In genomic region chr5:73958037-73958436, GRCh38 we compare ENCODE assay signal across 20 cellular contexts.
DNase-seq lines count a peak whose midpoint lies in the region; FAIRE-seq and TF ChIP-seq lines count a peak whose summit lies in the region.
"Had no signal": no experiment of that assay in that cellular context is flagged by ENCODE, and none has a peak within 500 bp of the region (broad histone marks: within the 10 kb centered on the region; RNA-seq: fewer than 3 reads in every experiment).

No MANE protein-coding gene starts in this region.

- H3K9me3 Mint-ChIP-seq in nephron progenitor cell: peaks cover 4% of the 10 kb centered on the region
- H3K9me3 Mint-ChIP-seq: CD8-positive, alpha-beta T cell; GM23338 had no signal

- no peaks in the 10 kb centered on the region for H3K79me1 ChIP-seq in H1 (ENCODE audit: low read depth, low read length)

- no peak overlapping the region for H3K23ac ChIP-seq in H1 (ENCODE audit: insufficient read length)

- H3K9me3 ChIP-seq in mammary epithelial cell (replicated peaks; ENCODE audit: insufficient read depth, low read length) (no peaks in the 10 kb centered on the region), breast epithelium (no peaks in the 10 kb centered on the region), H1 (ENCODE audit: insufficient read depth in 2 of 2, low read depth in 1 of 2, low read length in 1 of 2) (no peaks in the 10 kb centered on the region)
- H3K9me3 ChIP-seq: BLaER1 treated with 17β-estradiol and CSF1 and Interleukin-3, amounts not matched to agents 10 nM and 100 nM had no signal

- H3K79me2 ChIP-seq in mammary epithelial cell (ENCODE audit: insufficient read depth, low read length) (no peaks in the 10 kb centered on the region), H1 (ENCODE audit: control insufficient read depth in 1 of 2, insufficient read depth in 2 of 2, low read length in 2 of 2) (no peaks in the 10 kb centered on the region)

- dilution Hi-C loops in mammary epithelial cell (cut with HindIII; ENCODE audit: low sequenced_read_pairs): no loop called here

- no peak overlapping the region for H4K8ac ChIP-seq in H1 (ENCODE audit: extremely low read depth, insufficient read depth, low read length)

- H2AK5ac ChIP-seq in H1 (ENCODE audit: low read depth, low read length): no peak overlapping the region

- no peak overlapping the region for H2BK12ac ChIP-seq in H1 (ENCODE audit: low read depth, low read length)

- BruUV-seq in mammary epithelial cell (replicated peaks; lab: Mats Ljungman, UMichigan): no TSS peak

- H3K4me2 ChIP-seq in mammary epithelial cell (ENCODE audit: insufficient read depth, low read depth, low read length) (no peak overlapping the region), H1 (ENCODE audit: insufficient read depth in 1 of 2, low read depth in 2 of 2, low read length in 2 of 2) (no peak overlapping the region)
- H3K4me2 ChIP-seq: BLaER1 treated with 17β-estradiol and CSF1 and Interleukin-3, amounts not matched to agents 10 nM and 100 nM; GM23338 had no signal

- H2AFZ ChIP-seq in mammary epithelial cell (ENCODE audit: low read depth, low read length) (peak overlapping the region; percentile 72), H1 (ENCODE audit: low read length) (0 out of 2 replicates have a peak overlapping the region, but pooled peaks have one; percentile 25)
- H2AFZ ChIP-seq: GM23338 had no signal

- WGBS in mammary epithelial cell (ENCODE audit: low coverage, missing lambda C conversion rate): 97% methylated on average over 2 of the region's 2 CpGs
- 91% methylated on average over 2 of the region's 2 CpGs; no CpG with 5 or more reads in 1 of the 2 experiments for WGBS in H1 (ENCODE audit: extremely low coverage in 1 of 2, insufficient coverage in 1 of 2, insufficient read length in 1 of 2, insufficient replicate concordance in 2 of 2, low coverage in 1 of 2, low lambda C conversion rate in 2 of 2, missing lambda C conversion rate in 1 of 2), 2 experiments

- H4K20me1 ChIP-seq in mammary epithelial cell (ENCODE audit: insufficient read depth, low read length) (no peaks in the 10 kb centered on the region), H1 (replicated peaks in 1 of 2; ENCODE audit: control insufficient read depth in 1 of 2, insufficient read depth in 2 of 2, low read length in 2 of 2) (no peaks in the 10 kb centered on the region)
- H4K20me1 ChIP-seq: BLaER1 treated with 17β-estradiol and CSF1 and Interleukin-3, amounts not matched to agents 10 nM and 100 nM had no signal

- no peak for DNase-seq in mammary epithelial cell
- DNase-seq in breast epithelium (ENCODE audit: low spot score in 2 of 2): no peak
- peak; percentile 6 for DNase-seq in OCI-M2 (lab: John Stamatoyannopoulos, UW; ENCODE audit: unreplicated experiment)
- DNase-seq in H1 (ENCODE audit: low read depth in 1 of 2, low spot score in 2 of 2): no peak
- DNase-seq in nephron progenitor cell: no peak
- DNase-seq in T-helper 2 cell: no peak
- DNase-seq in T1000 (lab: John Stamatoyannopoulos, UW): no peak
- DNase-seq in NCI-H748 treated with DMSO at 0.1 percent for 48 hours (lab: John Stamatoyannopoulos, UW): no peak
- DNase-seq: 8988T; CD8-positive, alpha-beta T cell; DMS53; DND-41; H7 had no signal

- TF ChIP-seq CTCF in mammary epithelial cell (conservative IDR thresholded peaks at IDR 0.05 in 1 of 2, IDR thresholded peaks at IDR 0.05 in 1 of 2; ENCODE audit: extremely low read depth in 1 of 2, insufficient read depth in 1 of 2, low read depth in 1 of 2, low read length in 2 of 2) (no peak), breast epithelium (IDR thresholded peaks at IDR 0.05) (no peak), H1 (IDR thresholded peaks at IDR 0.05; ENCODE audit: control extremely low read depth in 1 of 3, insufficient read depth in 1 of 3, low read depth in 1 of 3, low read length in 3 of 3) (no peak), nephron progenitor cell (IDR thresholded peaks at IDR 0.05) (no peak)

- peaks cover 16% of the 10 kb centered on the region for H3K4me1 Mint-ChIP-seq in nephron progenitor cell
- H3K4me1 Mint-ChIP-seq: GM23338 had no signal

- POLR2A ChIA-PET in H1 (lab: Charles Lee; ENCODE audit: partially characterized antibody): no interaction called here

- no peak overlapping the region for H3K4ac ChIP-seq in H1 (replicated peaks; ENCODE audit: insufficient read length, low read depth, low read length)

- peak overlapping the region; percentile 11 for H3K27ac Mint-ChIP-seq in nephron progenitor cell
- H3K27ac Mint-ChIP-seq: B cell; CD8-positive, alpha-beta T cell; GM23338 had no signal

- H4K91ac ChIP-seq in H1 (replicated peaks; ENCODE audit: insufficient read length, low read length): no peak overlapping the region

- H3K27me3 ChIP-seq in mammary epithelial cell (ENCODE audit: insufficient read depth, low read length): no peaks in the 10 kb centered on the region
- H3K27me3 ChIP-seq in breast epithelium: no peaks in the 10 kb centered on the region
- no peaks in the 10 kb centered on the region for H3K27me3 ChIP-seq in H1 (replicated peaks in 1 of 4; ENCODE audit: control insufficient read depth in 3 of 4, extremely low read depth in 1 of 4, insufficient read depth in 3 of 4, low read length in 3 of 4)
- H3K27me3 ChIP-seq: BLaER1 treated with 17β-estradiol and CSF1 and Interleukin-3, amounts not matched to agents 10 nM and 100 nM had no signal

- no peak overlapping the region for H2BK120ac ChIP-seq in H1 (replicated peaks; ENCODE audit: low read depth, low read length)

- no peak for FAIRE-seq in H1 (lab: Jason Lieb, UNC)
- FAIRE-seq: G401.6, GM12892, HepG2, HTR-8/SVneo had no signal

- no peak overlapping the region for H2BK15ac ChIP-seq in H1 (ENCODE audit: low read length)

- intact Hi-C loops in mammary epithelial cell (cut with micrococcal nuclease): no loop called here
- intact Hi-C loops in breast epithelium (cut with DNase I; ENCODE audit: low total_unique reads): no loop called here

- no peak overlapping the region for H3K9ac ChIP-seq in mammary epithelial cell (ENCODE audit: insufficient read depth, low read length)
- no peak overlapping the region for H3K9ac ChIP-seq in H1 (replicated peaks in 1 of 4; ENCODE audit: extremely low read depth in 1 of 4, low read depth in 3 of 4, low read length in 3 of 4)
- H3K9ac ChIP-seq: BLaER1 treated with 17β-estradiol and CSF1 and Interleukin-3, amounts not matched to agents 10 nM and 100 nM had no signal

- in situ Hi-C loops in mammary epithelial cell (cut with MboI; ENCODE audit: low sequenced_read_pairs in 2 of 2): no loop called here

- no peak overlapping the region for H2BK5ac ChIP-seq in H1 (ENCODE audit: low read depth, low read length)

- TF ChIP-seq EP300 in H1 (IDR thresholded peaks at IDR 0.05; ENCODE audit: borderline replicate concordance in 1 of 2, low read depth in 2 of 2, low read length in 2 of 2): no peak

- CTCF ChIA-PET in mammary epithelial cell (lab: Charles Lee; ENCODE audit: low non-redundant PET) (no interaction called here), H1 (lab: Charles Lee; ENCODE audit: partially characterized antibody) (interaction anchor here (1.4 to 1.8 kb wide), 2 partner anchors 12 to 13 kb away, joined by 4 to 7 read pairs; no protein-coding TSS in a partner anchor)

- TF ChIP-seq RAD21 in H1 (IDR thresholded peaks at IDR 0.05 in 1 of 2, conservative IDR thresholded peaks at IDR 0.05 in 1 of 2; ENCODE audit: low read depth in 2 of 2, low read length in 2 of 2): no peak

- H3K18ac ChIP-seq in H1 (ENCODE audit: extremely low read depth, low read length): no peak overlapping the region

- no peak overlapping the region for H2BK20ac ChIP-seq in H1 (ENCODE audit: low read length)

- no peaks in the 10 kb centered on the region for H3K36me3 ChIP-seq in mammary epithelial cell (ENCODE audit: insufficient read depth, low read length)
- no peaks in the 10 kb centered on the region for H3K36me3 ChIP-seq in breast epithelium
- H3K36me3 ChIP-seq in H1 (ENCODE audit: control insufficient read depth in 2 of 4, insufficient read depth in 4 of 4, low read length in 3 of 4): no peaks in the 10 kb centered on the region
- H3K36me3 ChIP-seq: BLaER1 treated with 17β-estradiol and CSF1 and Interleukin-3, amounts not matched to agents 10 nM and 100 nM had no signal

- H3K14ac ChIP-seq in H1 (ENCODE audit: insufficient read length): no peak overlapping the region

- H3K4me3 ChIP-seq in mammary epithelial cell (replicated peaks in 1 of 3; ENCODE audit: insufficient read depth in 1 of 3, low read depth in 2 of 3, low read length in 3 of 3) (no peak overlapping the region), breast epithelium (no peak overlapping the region), H1 (ENCODE audit: extremely low read depth in 1 of 4, insufficient read depth in 2 of 4, low read depth in 3 of 4, low read length in 4 of 4) (no peak overlapping the region)
- H3K4me3 ChIP-seq: BLaER1 treated with 17β-estradiol and CSF1 and Interleukin-3, amounts not matched to agents 10 nM and 100 nM; GM23338 had no signal

- no peaks in the 10 kb centered on the region for H3K36me3 Mint-ChIP-seq in nephron progenitor cell (ENCODE audit: low read depth)
- H3K36me3 Mint-ChIP-seq: CD8-positive, alpha-beta T cell had no signal

- H4K5ac ChIP-seq in H1 (ENCODE audit: insufficient read length, low read depth, low read length): no peak overlapping the region

- no peaks in the 10 kb centered on the region for H3K23me2 ChIP-seq in H1 (ENCODE audit: low read depth, low read length)

- TF ChIP-seq POLR2A in breast epithelium (IDR thresholded peaks at IDR 0.05): no peak
- TF ChIP-seq POLR2A in H1 (IDR thresholded peaks at IDR 0.05; ENCODE audit: control extremely low read depth in 1 of 2, low read depth in 2 of 2, low read length in 2 of 2): no peak

- H3K4me1 ChIP-seq in mammary epithelial cell (ENCODE audit: insufficient read depth, low read length) (peaks cover 28% of the 10 kb centered on the region), breast epithelium (peaks cover 0 to 3% of the 10 kb centered on the region in 2 donors), H1 (replicated peaks in 1 of 4; ENCODE audit: control insufficient read depth in 3 of 4, insufficient read depth in 4 of 4, low read length in 3 of 4) (no peaks in the 10 kb centered on the region)

- H3K56ac ChIP-seq in H1 (replicated peaks; ENCODE audit: insufficient read length, low read depth, low read length): no peak overlapping the region

- H3K4me3 Mint-ChIP-seq in nephron progenitor cell: no peak overlapping the region
- H3K4me3 Mint-ChIP-seq: B cell; CD8-positive, alpha-beta T cell; GM23338 had no signal

- H3K27me3 Mint-ChIP-seq in nephron progenitor cell (ENCODE audit: low read depth, poor library complexity): peaks cover under 1% of the 10 kb centered on the region

- H3K27ac ChIP-seq in mammary epithelial cell (ENCODE audit: insufficient read depth, low read depth, low read length) (peak overlapping the region; percentile 59), breast epithelium (no peak overlapping the region), H1 (ENCODE audit: low read depth, low read length) (no peak overlapping the region)
- H3K27ac ChIP-seq: BLaER1 treated with 17β-estradiol and CSF1 and Interleukin-3, amounts not matched to agents 10 nM and 100 nM had no signal

TF ChIP-seq in H1, 55 proteins besides CTCF, POLR2A, EP300 and RAD21 (continues in another document):
- TF ChIP-seq EZH2 (IDR thresholded peaks at IDR 0.05; ENCODE audit: low read depth, low read length, severe bottlenecking): no peak
- TF ChIP-seq CBX5 (IDR thresholded peaks at IDR 0.05; ENCODE audit: low read depth, low read length): no peak
- TF ChIP-seq TAF7 (optimal IDR thresholded peaks at IDR 0.05; ENCODE audit: borderline replicate concordance, low read depth, low read length): no peak
